Comparison of ENCODE assay signal across 16 cellular contexts in genomic region chr2:190432567-190433231, GRCh38. TPM values are rescaled to one million over a fixed set of nuclear protein-coding genes. Genes with fewer than 3 reads are reported as not detected.
DNase-seq lines count a peak whose midpoint lies in the region; ATAC-seq, FAIRE-seq and TF ChIP-seq lines count a peak whose summit lies in the region.
"Had no signal": no experiment of that assay in that cellular context is flagged by ENCODE, and none has a peak within 500 bp of the region (broad histone marks: within the 10 kb centered on the region; RNA-seq: fewer than 3 reads in every experiment).

No MANE protein-coding gene starts in this region.

- peaks cover 52% of the 10 kb centered on the region for H3K4me1 Mint-ChIP-seq in activated CD4-positive, alpha-beta T cell treated with anti-CD3 and anti-CD28 coated beads for 36 hours

- RAD21 ChIA-PET in GM12878 (lab: Charles Lee; ENCODE audit: unreplicated experiment) = interaction anchor here (0.6 to 1.7 kb wide), 12 partner anchors 9 to 247 kb away, joined by 3 to 8 read pairs (median 4); no protein-coding TSS in a partner anchor

- no peak for TF ChIP-seq RAD21 in GM12878 (IDR thresholded peaks at IDR 0.05; ENCODE audit: insufficient read depth, low read depth, low read length)

- peaks cover 7% of the 10 kb centered on the region for H3K79me2 ChIP-seq in GM12878 (ENCODE audit: control insufficient read depth, insufficient read depth, low read length)

- no peak for TF ChIP-seq EP300 in GM12878 (IDR thresholded peaks at IDR 0.05; ENCODE audit: borderline replicate concordance in 1 of 2, control insufficient read depth in 1 of 2, low read depth in 2 of 2, low read length in 2 of 2)

- peak overlapping the region; percentile 61 for H3K27ac Mint-ChIP-seq in activated CD4-positive, alpha-beta T cell treated with anti-CD3 and anti-CD28 coated beads for 36 hours

- TF ChIP-seq CTCF in GM12878 (IDR thresholded peaks at IDR 0.05 in 2 of 3, conservative IDR thresholded peaks at IDR 0.05 in 1 of 3; ENCODE audit: control insufficient read depth in 2 of 3, extremely low read depth in 1 of 3, insufficient read depth in 1 of 3, low read depth in 3 of 3, low read length in 3 of 3) (no peak), spleen (IDR thresholded peaks at IDR 0.05 in 8 of 11, conservative IDR thresholded peaks at IDR 0.05 in 3 of 11) (no peak)

- no peaks in the 10 kb centered on the region for H3K27me3 Mint-ChIP-seq in activated CD4-positive, alpha-beta T cell treated with anti-CD3 and anti-CD28 coated beads for 36 hours

- H3K4me2 ChIP-seq in GM12878 (ENCODE audit: control insufficient read depth, insufficient read depth) = peak overlapping the region; percentile 73

- TF ChIP-seq POLR2A in GM12878 (IDR thresholded peaks at IDR 0.05; ENCODE audit: low read depth, low read length) (no peak), spleen (IDR thresholded peaks at IDR 0.05) (no peak)

- H3K36me3 ChIP-seq in GM12878 (ENCODE audit: control insufficient read depth in 2 of 2, insufficient read depth in 2 of 2, low read length in 1 of 2) (peaks cover 2% of the 10 kb centered on the region in 2 experiments; a peak in 3 of 4 replicates), spleen (peaks cover 3 to 25% (median 15%) of the 10 kb centered on the region in 6 donors)
- H3K36me3 ChIP-seq: SJSA1 had no signal

- BruUV-seq in GM12878 (replicated peaks; lab: Mats Ljungman, UMichigan) = no TSS peak

- in situ Hi-C loops in GM12878 (cut with MboI) = no loop called here

- peak; percentile 52 for ATAC-seq in activated CD4-positive, alpha-beta T cell treated with anti-CD3 and anti-CD28 coated beads for 36 hours
- ATAC-seq in HG03066 (IDR thresholded peaks at IDR 0.05; ENCODE audit: low read depth, unreplicated experiment) (peak; percentile 67), GM12878 (peak; percentile 63)
- ATAC-seq: HCT116 had no signal

- H3K27me3 ChIP-seq in GM12878 (replicated peaks in 1 of 2; ENCODE audit: control insufficient read depth in 2 of 2, insufficient read depth in 2 of 2, low read length in 1 of 2) = no peaks in the 10 kb centered on the region
- H3K27me3 ChIP-seq in spleen (replicated peaks in 1 of 7) = no peaks in the 10 kb centered on the region
- H3K27me3 ChIP-seq: adrenal gland, esophagus muscularis mucosa, SJSA1 had no signal

- 0 out of 2 replicates have a peak overlapping the region, but pooled peaks have one; percentile 66 for H3K4me3 ChIP-seq in GM12878
- H3K4me3 ChIP-seq in spleen = no peak overlapping the region
- H3K4me3 ChIP-seq: adrenal gland, esophagus muscularis mucosa, lung, SJSA1 had no signal

- H3K36me3 Mint-ChIP-seq in activated CD4-positive, alpha-beta T cell treated with anti-CD3 and anti-CD28 coated beads for 36 hours (ENCODE audit: low read depth) = peaks cover 40% of the 10 kb centered on the region

- FAIRE-seq in GM12878 (lab: Jason Lieb, UNC) = no peak
- FAIRE-seq in frontal cortex (lab: Jason Lieb, UNC) = no peak

- no peaks in the 10 kb centered on the region for H3K9me3 ChIP-seq in GM12878 (replicated peaks; ENCODE audit: control insufficient read depth, insufficient read depth, low read length)
- H3K9me3 ChIP-seq in spleen = peaks cover 0 to 6% (median 0%) of the 10 kb centered on the region in 8 donors
- H3K9me3 ChIP-seq: adrenal gland, esophagus muscularis mucosa, SJSA1 had no signal

- H4K20me1 ChIP-seq in GM12878 (ENCODE audit: control insufficient read depth, insufficient read depth) = no peaks in the 10 kb centered on the region

- DNase-seq in activated CD4-positive, alpha-beta T cell treated with anti-CD3 and anti-CD28 coated beads for 36 hours = peak; percentile 30
- DNase-seq in activated CD4-positive, alpha-beta T cell treated with anti-CD3 and anti-CD28 coated beads for 4 hours = no peak
- DNase-seq in GM12878 (ENCODE audit: low read depth, low spot score) = no peak
- no peak for DNase-seq in spleen
- DNase-seq in superior temporal gyrus (ENCODE audit: extremely low spot score) = no peak
- DNase-seq in effector CD8-positive, alpha-beta T cell (lab: John Stamatoyannopoulos, UW) = no peak
- no peak for DNase-seq in frontal cortex (ENCODE audit: low spot score in 2 of 2)
- DNase-seq: adrenal gland; GDM1; NCI-H1930; stimulated activated naive CD4-positive, alpha-beta T cell had no signal

- SMC1A ChIA-PET in GM12878 (lab: Charles Lee; ENCODE audit: uncharacterized antibody, unreplicated experiment) = interaction anchor here (0.7 to 6.3 kb wide), 17 partner anchors 8 to 771 kb away, joined by 3 to 47 read pairs (median 3); partner anchors contain the start of gene ASNSD1

- 20% methylated on average over 5 of the region's 5 CpGs for WGBS in GM12878 (ENCODE audit: insufficient coverage, insufficient replicate concordance, low lambda C conversion rate, missing lambda C conversion rate)
- 69 to 85% (median 78%) methylated on average over 5 of the region's 5 CpGs for WGBS in spleen, 5 donors

- POLR2A ChIA-PET in activated CD4-positive, alpha-beta T cell treated with anti-CD3 and anti-CD28 coated beads for 36 hours (lab: Charles Lee) = no interaction called here
- POLR2A ChIA-PET in GM12878 (lab: Charles Lee) = interaction anchor here (1.0 to 1.2 kb wide), 3 partner anchors 9 to 20 kb away, joined by 3 to 4 read pairs (median 3); no protein-coding TSS in a partner anchor

- CTCF ChIA-PET in activated CD4-positive, alpha-beta T cell treated with anti-CD3 and anti-CD28 coated beads for 36 hours (lab: Charles Lee) = interaction anchor here (1.0 to 1.5 kb wide), 3 partner anchors 8 to 14 kb away, joined by 3 to 5 read pairs (median 3); no protein-coding TSS in a partner anchor
- CTCF ChIA-PET in GM12878 (lab: Yijun Ruan, JAX) = interaction anchor here (0.7 to 1.3 kb wide), 8 partner anchors 8 to 247 kb away, joined by 3 to 5 read pairs (median 4); no protein-coding TSS in a partner anchor

- H3K4me3 Mint-ChIP-seq in activated CD4-positive, alpha-beta T cell treated with anti-CD3 and anti-CD28 coated beads for 36 hours = no peak overlapping the region

- intact Hi-C loops in activated CD4-positive, alpha-beta T cell treated with anti-CD3 and anti-CD28 coated beads for 36 hours (cut with DNase I, micrococcal nuclease) = no loop called here
- intact Hi-C loops in GM12878 (cut with micrococcal nuclease; ENCODE audit: unreplicated experiment) (no loop called here), spleen (cut with DNase I; ENCODE audit: low total_unique reads) (no loop called here)

- H3K27ac ChIP-seq in GM12878 (ENCODE audit: control insufficient read depth, insufficient read depth) = peak overlapping the region; percentile 79
- H3K27ac ChIP-seq in spleen = peak overlapping the region in 6 of 8 donors; percentile 42 to 72 (median 52)
- H3K27ac ChIP-seq: SJSA1 had no signal

- H3K4me1 ChIP-seq in GM12878 (ENCODE audit: control insufficient read depth, insufficient read depth, low read length) (peaks cover 24% of the 10 kb centered on the region), spleen (peaks cover 18 to 51% (median 33%) of the 10 kb centered on the region in 6 donors)

- H3K9me3 Mint-ChIP-seq in activated CD4-positive, alpha-beta T cell treated with anti-CD3 and anti-CD28 coated beads for 36 hours (ENCODE audit: low read depth) = peaks cover 3% of the 10 kb centered on the region

- H2AFZ ChIP-seq in GM12878 (ENCODE audit: control insufficient read depth, low read depth, low read length) = no peak overlapping the region

- H3K9ac ChIP-seq in GM12878 (ENCODE audit: control insufficient read depth, insufficient read depth, low read length) = no peak overlapping the region; the same call in 1 of the 2 replicates

TF ChIP-seq in GM12878, 131 proteins besides CTCF, POLR2A, EP300 and RAD21:
- TF ChIP-seq ZNF274 (IDR thresholded peaks at IDR 0.05; ENCODE audit: insufficient read depth, insufficient read length) (no peak), RUNX3 (IDR thresholded peaks at IDR 0.05; ENCODE audit: low read length) (peak; percentile 51)

RNA-seq across cellular contexts. Expression of gene MFSD6, which starts 24.5 kb away (rescaled TPM):
- 10 to 100 TPM; 30.1 to 35.4 TPM for total RNA-seq in activated CD4-positive, alpha-beta T cell treated with anti-CD3 and anti-CD28 coated beads for 36 hours
- total RNA-seq in GM12878 (2013; cell fraction: nucleolus; rRNA removed) = 50.7 and 65.8 TPM in 2 replicates
- total RNA-seq in GM12878 (2014; rRNA removed) (38.3 and 38.6 TPM in 2 replicates), GM12878 (2014; rRNA removed; fragmentation: Illumina TruSeq; extraction: Trizol) (20.6 and 21.5 TPM in 2 replicates), GM12878 (2021) (42.6 and 44.1 TPM in 2 replicates), spleen (100 to 1,000 TPM in 2 of 7 donors, 10 to 100 TPM in 5; 31.9 to 130 (median 59.8) TPM), frontal cortex (35.5 TPM)
- 12.2 TPM for polyA plus RNA-seq in GM12878 (2011; ENCODE audit: low read depth)
- polyA plus RNA-seq in GM12878 (2011; rRNA removed) (20.9 and 25.8 TPM in 2 replicates), GM12878 (2014; fragmentation: Illumina TruSeq; extraction: Trizol) (32.2 and 32.5 TPM in 2 replicates), GM12878 (2014; fragmentation: Nextera tagmentation; extraction: Ambion mirVana) (10 to 100 TPM in 1 of 2 experiments, 1 to 10 TPM in 1; 6.7 to 10.3 TPM), GM12878 (2014; rRNA removed) (26.9 and 29.5 TPM in 2 replicates), GM12878 (2016; fragmentation: Nextera tagmentation; extraction: Ambion mirVana) (10 to 100 TPM; 19.5 to 34.4 TPM), spleen (10 to 100 TPM in 1 of 3 donors, 1 to 10 TPM in 2; 5.0 to 10.1 (median 5.5) TPM)
- 19.6 and 22.2 TPM in 2 replicates for polyA plus RNA-seq in GM12878 (2011; cell fraction: cytosol; rRNA removed)
- polyA plus RNA-seq in GM12878 (2011; cell fraction: nucleus; rRNA removed) = 12.9 and 13.6 TPM in 2 replicates
- 19.4 and 20.9 TPM in 2 replicates for polyA plus RNA-seq in GM12878 (2012)
- polyA minus RNA-seq in GM12878 (2011; rRNA and poly(A)+ RNA removed) = 37.5 and 45.6 TPM in 2 replicates
- polyA minus RNA-seq in GM12878 (2011; cell fraction: cytosol; rRNA and poly(A)+ RNA removed) = 12.7 and 12.8 TPM in 2 replicates
- 23.7 and 42.4 TPM in 2 replicates for polyA minus RNA-seq in GM12878 (2011; cell fraction: nucleus; rRNA and poly(A)+ RNA removed)
